26 cellular contexts compared by ENCODE assay signal in genomic region chr5:81949479-81949878, GRCh38.
"Had no signal": no experiment of that assay in that cellular context is flagged by ENCODE, and none has a peak within 500 bp of the region (broad histone marks: within the 10 kb centered on the region; RNA-seq: fewer than 3 reads in every experiment).

No MANE protein-coding gene starts in this region.

- H3K27ac Mint-ChIP-seq: activated B cell treated with CpG ODN at 0.5 μM for 24 hours; activated CD4-positive, alpha-beta memory T cell treated with anti-CD3 and anti-CD28 coated beads for 36 hours; activated CD4-positive, alpha-beta T cell treated with anti-CD3 and anti-CD28 coated beads, Interleukin-2, amount 10 ng/mL, durations not matched to agents 7 days and 5 days; activated naive CD8-positive, alpha-beta T cell treated with anti-CD3 and anti-CD28 coated beads, Interleukin-2, amount 50 U/mL, for 24 hours; T-helper 17 cell had no signal

- H3K9me3 Mint-ChIP-seq: activated B cell treated with CpG ODN at 0.5 μM for 24 hours; activated CD4-positive, alpha-beta memory T cell treated with anti-CD3 and anti-CD28 coated beads for 36 hours; activated naive CD8-positive, alpha-beta T cell treated with anti-CD3 and anti-CD28 coated beads, Interleukin-2, amount 50 U/mL, for 24 hours; activated T-cell treated with anti-CD3 and anti-CD28 coated beads, Interleukin-2, amount 50 U/mL, for 4 hours had no signal

- H3K36me3 ChIP-seq: ascending aorta, MG63 had no signal

- H3K4me1 Mint-ChIP-seq: activated B cell treated with CpG ODN at 0.5 μM for 24 hours; activated CD4-positive, alpha-beta T cell treated with anti-CD3 and anti-CD28 coated beads, Interleukin-2, amount 10 ng/mL, durations not matched to agents 7 days and 5 days; activated naive CD8-positive, alpha-beta T cell treated with anti-CD3 and anti-CD28 coated beads, Interleukin-2, amount 50 U/mL, for 24 hours; T-helper 17 cell had no signal

- H3K27ac ChIP-seq: ascending aorta had no signal

- H3K27me3 ChIP-seq: ascending aorta, MG63 had no signal

- H3K4me3 Mint-ChIP-seq: activated B cell treated with CpG ODN at 0.5 μM for 24 hours; activated CD4-positive, alpha-beta memory T cell treated with anti-CD3 and anti-CD28 coated beads for 36 hours; activated CD4-positive, alpha-beta T cell treated with anti-CD3 and anti-CD28 coated beads, Interleukin-2, amount 10 ng/mL, durations not matched to agents 7 days and 5 days; activated naive CD8-positive, alpha-beta T cell treated with anti-CD3 and anti-CD28 coated beads, Interleukin-2, amount 50 U/mL, for 24 hours; activated T-cell treated with anti-CD3 and anti-CD28 coated beads, Interleukin-2, amount 50 U/mL, for 4 hours; T-helper 17 cell had no signal

- H3K36me3 Mint-ChIP-seq: activated CD4-positive, alpha-beta memory T cell treated with anti-CD3 and anti-CD28 coated beads for 36 hours; activated naive CD4-positive, alpha-beta T cell treated with anti-CD3 and anti-CD28 coated beads, Interleukin-2, amount 50 U/mL, for 72 hours had no signal

- DNase-seq: activated B cell treated with CpG ODN at 0.5 μM for 24 hours; activated CD4-positive, alpha-beta memory T cell treated with anti-CD3 and anti-CD28 coated beads for 36 hours; activated CD4-positive, alpha-beta T cell treated with anti-CD3 and anti-CD28 coated beads for 1 hour; activated CD4-positive, alpha-beta T cell treated with anti-CD3 and anti-CD28 coated beads, Interleukin-2, amount 10 ng/mL, durations not matched to agents 7 days and 5 days; activated CD8-positive, alpha-beta memory T cell treated with anti-CD3 and anti-CD28 coated beads for 24 hours; activated effector memory CD4-positive, alpha-beta T cell treated with anti-CD3 and anti-CD28 coated beads, Interleukin-2, amount 50 U/mL, for 16 hours; activated naive CD4-positive, alpha-beta T cell treated with Interleukin-2 at 50 U/mL for 16 hours; activated naive CD8-positive, alpha-beta T cell treated with anti-CD3 and anti-CD28 coated beads, Interleukin-2, amount 50 U/mL, for 24 hours; activated T-cell treated with anti-CD3 and anti-CD28 coated beads, Interleukin-2, amount 50 U/mL, for 4 hours; amniotic stem cell; caudate nucleus; MG63; MV-4-11; NCI-H1105; NCI-H1436; NCI-H1694 treated with DMSO at 0.1 percent for 48 hours; NCI-H2029 treated with DMSO at 0.1 percent for 48 hours; NCI-H345; NCI-H510A; NCI-H526 treated with DMSO at 0.1 percent for 48 hours; NCI-H82; SIG-M5; T-helper 17 cell; T1000 had no signal

- H3K4me3 ChIP-seq: ascending aorta, MG63 had no signal

- H3K9me3 ChIP-seq: ascending aorta, MG63 had no signal

- H3K27me3 Mint-ChIP-seq: activated B cell treated with CpG ODN at 0.5 μM for 24 hours; activated CD4-positive, alpha-beta memory T cell treated with anti-CD3 and anti-CD28 coated beads for 36 hours; activated CD4-positive, alpha-beta T cell treated with anti-CD3 and anti-CD28 coated beads, Interleukin-2, amount 10 ng/mL, durations not matched to agents 7 days and 5 days; activated naive CD8-positive, alpha-beta T cell treated with anti-CD3 and anti-CD28 coated beads, Interleukin-2, amount 50 U/mL, for 24 hours; T-helper 17 cell had no signal
